In genomic region chr2:234881413-234882241, GRCh38 we compare ENCODE assay signal across 8 cellular contexts.
DNase-seq lines count a peak whose midpoint lies in the region; ATAC-seq and TF ChIP-seq lines count a peak whose summit lies in the region.

No MANE protein-coding gene starts in this region.

- no peaks in the 10 kb centered on the region for H3K36me3 ChIP-seq in neural cell (ENCODE audit: insufficient read depth, low read length)

- peak; percentile 36 for DNase-seq in activated naive CD4-positive, alpha-beta T cell treated with Interleukin-2 at 50 U/mL for 16 hours
- DNase-seq in activated naive CD4-positive, alpha-beta T cell (lab: John Stamatoyannopoulos, UW), result no peak
- DNase-seq in NCI-H226 (peak; percentile 90), fibroblast of the conjunctiva (ENCODE audit: low read depth) (peak; percentile 89), type B pancreatic cell (ENCODE audit: extremely low spot score, unreplicated experiment) (peak; percentile 85)
- DNase-seq in activated T-cell treated with anti-CD3 and anti-CD28 coated beads, Interleukin-2, amount 50 U/mL, for 24 hours, result peak; percentile 57

- H3K9ac ChIP-seq in neural cell (ENCODE audit: low read length), result no peak overlapping the region

- peaks cover 14% of the 10 kb centered on the region for H3K27me3 Mint-ChIP-seq in activated T-cell treated with anti-CD3 and anti-CD28 coated beads, Interleukin-2, amount 50 U/mL, for 24 hours
- no peaks in the 10 kb centered on the region for H3K27me3 Mint-ChIP-seq in type B pancreatic cell

- no peaks in the 10 kb centered on the region for H3K79me2 ChIP-seq in neural cell (replicated peaks; ENCODE audit: insufficient read depth, low read length)

- no peak overlapping the region for H3K4me3 ChIP-seq in neural cell (ENCODE audit: low read length)

- no peaks in the 10 kb centered on the region for H3K9me2 ChIP-seq in neural cell (ENCODE audit: insufficient read depth, low read length)

- TF ChIP-seq CTCF in neural cell (IDR thresholded peaks at IDR 0.05; ENCODE audit: poor library complexity, severe bottlenecking) (peak; percentile 45), type B pancreatic cell (conservative IDR thresholded peaks at IDR 0.05) (peak; percentile 85)

- no peak overlapping the region for H3K27ac ChIP-seq in neural cell (ENCODE audit: low read length)

- H3K4me1 Mint-ChIP-seq in activated T-cell treated with anti-CD3 and anti-CD28 coated beads, Interleukin-2, amount 50 U/mL, for 24 hours (ENCODE audit: low read depth), result peaks cover 10% of the 10 kb centered on the region
- H3K4me1 Mint-ChIP-seq in type B pancreatic cell (ENCODE audit: unreplicated experiment), result peaks cover 39% of the 10 kb centered on the region

- H3K4me2 ChIP-seq in neural cell (ENCODE audit: low read length), result no peak overlapping the region

- no peaks in the 10 kb centered on the region for H3K27me3 ChIP-seq in neural cell (ENCODE audit: insufficient read depth, low read depth, low read length)

- H3K4me3 Mint-ChIP-seq in activated T-cell treated with anti-CD3 and anti-CD28 coated beads, Interleukin-2, amount 50 U/mL, for 24 hours, result no peak overlapping the region
- H3K4me3 Mint-ChIP-seq in type B pancreatic cell, result peak overlapping the region; percentile 43

- no peaks in the 10 kb centered on the region for H3F3A ChIP-seq in neural cell (ENCODE audit: insufficient read depth, low read length, poor library complexity, severe bottlenecking)

- no peak overlapping the region for H3K27ac Mint-ChIP-seq in activated T-cell treated with anti-CD3 and anti-CD28 coated beads, Interleukin-2, amount 50 U/mL, for 24 hours
- H3K27ac Mint-ChIP-seq in type B pancreatic cell, result peak overlapping the region; percentile 48

- no peaks in the 10 kb centered on the region for H3K9me3 Mint-ChIP-seq in activated T-cell treated with anti-CD3 and anti-CD28 coated beads, Interleukin-2, amount 50 U/mL, for 24 hours
- H3K9me3 Mint-ChIP-seq in type B pancreatic cell, result peaks cover 6% of the 10 kb centered on the region

- no peak overlapping the region for H2AFZ ChIP-seq in neural cell (ENCODE audit: low read depth, low read length)

- no peaks in the 10 kb centered on the region for H3K36me3 Mint-ChIP-seq in activated T-cell treated with anti-CD3 and anti-CD28 coated beads, Interleukin-2, amount 50 U/mL, for 24 hours (ENCODE audit: low read depth)
- H3K36me3 Mint-ChIP-seq in type B pancreatic cell, result no peaks in the 10 kb centered on the region

- ATAC-seq in HG02970 (IDR thresholded peaks at IDR 0.05; ENCODE audit: low FRiP score, unreplicated experiment), result no peak

- TF ChIP-seq EP300 in neural cell (conservative IDR thresholded peaks at IDR 0.05; ENCODE audit: poor library complexity, severe bottlenecking), result no peak

- no peak for TF ChIP-seq RAD21 in neural cell (conservative IDR thresholded peaks at IDR 0.05)

- H4K20me1 ChIP-seq in neural cell (ENCODE audit: insufficient read depth), result no peaks in the 10 kb centered on the region

- H3K9me3 ChIP-seq in neural cell (ENCODE audit: low read length), result no peaks in the 10 kb centered on the region

TF ChIP-seq in neural cell, 6 proteins besides CTCF, POLR2A, EP300 and RAD21:
- TF ChIP-seq POLR2AphosphoS5 (IDR thresholded peaks at IDR 0.05) (no peak), REST (IDR thresholded peaks at IDR 0.05; ENCODE audit: borderline replicate concordance) (no peak), EZH2 (IDR thresholded peaks at IDR 0.05; ENCODE audit: borderline replicate concordance, insufficient read depth, low read length, poor library complexity, severe bottlenecking) (no peak), TAF1 (IDR thresholded peaks at IDR 0.05; ENCODE audit: low read depth) (no peak), SMC3 (conservative IDR thresholded peaks at IDR 0.05; ENCODE audit: poor library complexity) (no peak), MXI1 (conservative IDR thresholded peaks at IDR 0.05; ENCODE audit: poor library complexity, severe bottlenecking) (no peak)

Comparison
In these comparisons a context has a peak if more than half of its experiments do, and no peak if none do; other contexts are left out.
1. DNase-seq: peak in activated naive CD4-positive, alpha-beta T cell treated with Interleukin-2 at 50 U/mL for 16 hours (single experiment), NCI-H226 (single experiment), activated T-cell treated with anti-CD3 and anti-CD28 coated beads, Interleukin-2, amount 50 U/mL, for 24 hours (single experiment), fibroblast of the conjunctiva (single experiment) and type B pancreatic cell (single experiment); none in activated naive CD4-positive, alpha-beta T cell (0 of 4).